8 cellular contexts compared by ENCODE assay signal in genomic region chr3:129626744-129627349, GRCh38. TPM values are rescaled to one million over a fixed set of nuclear protein-coding genes. Genes with fewer than 3 reads are reported as not detected.
A peak's percentile ranks its signal among the peaks of the same experiment; 100 is the strongest.
DNase-seq lines count a peak whose midpoint lies in the region; ATAC-seq and TF ChIP-seq lines count a peak whose summit lies in the region.

No MANE protein-coding gene starts in this region.

- CTCF ChIA-PET in activated naive CD4-positive, alpha-beta T cell treated with anti-CD3 and anti-CD28 coated beads, Interleukin-2, amount 10 ng/mL, durations not matched to agents 7 days and 5 days (lab: Charles Lee): interaction anchor here (0.7 to 1.4 kb wide), 7 partner anchors 23 to 471 kb away, joined by 3 to 5 read pairs (median 3); no protein-coding TSS in a partner anchor

- peak overlapping the region; percentile 71 for H3K4me3 Mint-ChIP-seq in activated naive CD4-positive, alpha-beta T cell treated with anti-CD3 and anti-CD28 coated beads, Interleukin-2, amount 10 ng/mL, durations not matched to agents 7 days and 5 days
- H3K4me3 Mint-ChIP-seq in glutamatergic neuron (ENCODE audit: unreplicated experiment) (peak overlapping the region; percentile 83), osteocyte (ENCODE audit: unreplicated experiment) (peak overlapping the region; percentile 69)

- DNase-seq in DMS153 (lab: John Stamatoyannopoulos, UW) (peak; percentile 73), RKO (ENCODE audit: low spot score) (peak; percentile 93), glutamatergic neuron (peak; percentile 87), osteocyte (ENCODE audit: extremely low spot score, unreplicated experiment) (peak; percentile 87), uterus (peak; percentile 91)
- peak; percentile 76 for DNase-seq in activated naive CD4-positive, alpha-beta T cell treated with anti-CD3 and anti-CD28 coated beads, Interleukin-2, amount 10 ng/mL, durations not matched to agents 7 days and 5 days

- H3K27ac ChIP-seq in uterus: peak overlapping the region; percentile 91 to 98

- intact Hi-C loops in uterus (cut with DNase I; ENCODE audit: low total_unique reads): no loop called here

- no peaks in the 10 kb centered on the region for H3K36me3 Mint-ChIP-seq in activated naive CD4-positive, alpha-beta T cell treated with anti-CD3 and anti-CD28 coated beads, Interleukin-2, amount 10 ng/mL, durations not matched to agents 7 days and 5 days
- H3K36me3 Mint-ChIP-seq in glutamatergic neuron (ENCODE audit: unreplicated experiment) (no peaks in the 10 kb centered on the region), osteocyte (ENCODE audit: unreplicated experiment) (no peaks in the 10 kb centered on the region)

- no peak overlapping the region for H3K27ac Mint-ChIP-seq in activated naive CD4-positive, alpha-beta T cell treated with anti-CD3 and anti-CD28 coated beads, Interleukin-2, amount 10 ng/mL, durations not matched to agents 7 days and 5 days
- H3K27ac Mint-ChIP-seq in glutamatergic neuron (ENCODE audit: unreplicated experiment) (peak overlapping the region; percentile 98), osteocyte (ENCODE audit: unreplicated experiment) (peak overlapping the region; percentile 97)

- H3K9me3 Mint-ChIP-seq in activated naive CD4-positive, alpha-beta T cell treated with anti-CD3 and anti-CD28 coated beads, Interleukin-2, amount 10 ng/mL, durations not matched to agents 7 days and 5 days: no peaks in the 10 kb centered on the region
- H3K9me3 Mint-ChIP-seq in glutamatergic neuron (ENCODE audit: unreplicated experiment) (peaks cover 14% of the 10 kb centered on the region), osteocyte (ENCODE audit: unreplicated experiment) (no peaks in the 10 kb centered on the region)

- H3K27me3 ChIP-seq in uterus: no peaks in the 10 kb centered on the region

- ATAC-seq in GM19395 (IDR thresholded peaks at IDR 0.05; ENCODE audit: unreplicated experiment) (peak; percentile 89), HG03460 (IDR thresholded peaks at IDR 0.05; ENCODE audit: unreplicated experiment) (peak; percentile 94)

- H3K4me3 ChIP-seq in uterus: peak overlapping the region; percentile 41 to 52

- H3K27me3 Mint-ChIP-seq in activated naive CD4-positive, alpha-beta T cell treated with anti-CD3 and anti-CD28 coated beads, Interleukin-2, amount 10 ng/mL, durations not matched to agents 7 days and 5 days: peaks cover 60% of the 10 kb centered on the region
- peaks cover 7% of the 10 kb centered on the region for H3K27me3 Mint-ChIP-seq in glutamatergic neuron (ENCODE audit: unreplicated experiment)
- H3K27me3 Mint-ChIP-seq in osteocyte (ENCODE audit: unreplicated experiment): no peaks in the 10 kb centered on the region

- H3K4me1 Mint-ChIP-seq in activated naive CD4-positive, alpha-beta T cell treated with anti-CD3 and anti-CD28 coated beads, Interleukin-2, amount 10 ng/mL, durations not matched to agents 7 days and 5 days: peaks cover 22% of the 10 kb centered on the region
- H3K4me1 Mint-ChIP-seq in glutamatergic neuron (ENCODE audit: low read depth, unreplicated experiment) (peaks cover 16% of the 10 kb centered on the region), osteocyte (ENCODE audit: unreplicated experiment) (peaks cover 60% of the 10 kb centered on the region)

- H3K36me3 ChIP-seq in uterus: no peaks in the 10 kb centered on the region

- no peaks in the 10 kb centered on the region for H3K9me3 ChIP-seq in uterus

- peak; percentile 13 to 74 for TF ChIP-seq POLR2A in uterus (IDR thresholded peaks at IDR 0.05)

- peaks cover 6 to 14% of the 10 kb centered on the region in 2 donors for H3K4me1 ChIP-seq in uterus

- no peak for TF ChIP-seq CTCF in glutamatergic neuron (IDR thresholded peaks at IDR 0.05; ENCODE audit: partially characterized antibody, unreplicated experiment)
- no peak for TF ChIP-seq CTCF in osteocyte (IDR thresholded peaks at IDR 0.05)
- peak; percentile 2 to 14 (median 10) for TF ChIP-seq CTCF in uterus (IDR thresholded peaks at IDR 0.05)

RNA-seq across cellular contexts. Expression of gene PLXND1, which starts 20.4 kb away (rescaled TPM):
- total RNA-seq in glutamatergic neuron (ENCODE audit: unreplicated experiment) (72.2 TPM), osteocyte (316 and 358 TPM in 2 replicates), uterus (100 to 1,000 TPM in 3 of 4 donors, 10 to 100 TPM in 1; 54.7 to 343 (median 121) TPM)

Comparison
In these comparisons a context has a peak if more than half of its experiments do, and no peak if none do; other contexts are left out.
1. Peak in every context shown above with its lines: DNase-seq, ATAC-seq, H3K4me3 ChIP-seq and H3K27ac ChIP-seq.
2. CTCF ChIP-seq: peak in uterus (4 of 4); none in glutamatergic neuron (single experiment) and osteocyte (single experiment).